ENCODE assay signal across 8 cellular contexts in the genomic region with DNA sequence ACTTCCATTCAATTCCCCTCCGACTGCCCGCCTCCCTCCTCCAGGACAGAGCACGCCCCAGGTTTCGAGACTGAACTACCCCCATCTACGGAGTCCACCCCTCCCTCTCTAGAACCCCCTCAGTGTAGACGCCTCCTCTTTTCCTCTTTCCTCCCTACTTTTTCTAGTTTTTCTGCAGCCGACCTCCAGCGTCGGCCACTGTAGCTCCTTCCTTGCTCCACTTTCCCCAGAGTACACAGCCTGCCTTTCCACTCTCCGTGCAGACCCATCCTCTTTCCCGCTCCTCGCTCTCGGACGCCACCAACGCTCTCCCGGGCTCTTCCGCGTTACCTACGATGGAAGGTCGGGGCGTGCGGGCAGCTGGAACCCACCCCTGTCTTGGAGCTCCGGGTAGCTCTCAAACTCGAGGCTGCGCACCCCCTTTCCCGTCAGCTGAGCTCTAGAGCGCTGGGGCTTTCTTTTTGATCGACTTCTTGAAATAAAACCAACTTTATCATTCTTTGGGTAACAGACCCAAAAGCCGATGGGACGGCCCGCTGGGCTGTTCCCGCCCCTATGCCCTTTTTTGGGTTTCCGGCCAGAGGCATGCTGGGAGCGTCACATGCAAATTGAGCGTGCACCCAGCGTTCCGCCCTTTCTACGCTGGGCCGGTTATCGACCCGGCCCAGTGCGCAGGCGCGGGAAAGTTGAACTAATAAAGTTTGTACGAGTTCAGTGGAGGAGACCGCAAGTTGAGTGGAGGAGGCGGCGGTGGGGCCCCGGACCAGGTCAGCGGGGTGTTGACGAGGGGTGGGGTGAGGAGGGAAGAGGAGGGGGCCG. TPM values are rescaled to one million over a fixed set of nuclear protein-coding genes. Genes with fewer than 3 reads are reported as not detected.
DNase-seq lines count a peak whose midpoint lies in the region; ATAC-seq, FAIRE-seq and TF ChIP-seq lines count a peak whose summit lies in the region.

A gene with protein sequence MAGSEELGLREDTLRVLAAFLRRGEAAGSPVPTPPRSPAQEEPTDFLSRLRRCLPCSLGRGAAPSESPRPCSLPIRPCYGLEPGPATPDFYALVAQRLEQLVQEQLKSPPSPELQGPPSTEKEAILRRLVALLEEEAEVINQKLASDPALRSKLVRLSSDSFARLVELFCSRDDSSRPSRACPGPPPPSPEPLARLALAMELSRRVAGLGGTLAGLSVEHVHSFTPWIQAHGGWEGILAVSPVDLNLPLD (plus strand): TSS at position 633 of the 819 bp plus-strand sequence. CDS start 760 bp downstream, outside the sequence.
A gene with protein sequence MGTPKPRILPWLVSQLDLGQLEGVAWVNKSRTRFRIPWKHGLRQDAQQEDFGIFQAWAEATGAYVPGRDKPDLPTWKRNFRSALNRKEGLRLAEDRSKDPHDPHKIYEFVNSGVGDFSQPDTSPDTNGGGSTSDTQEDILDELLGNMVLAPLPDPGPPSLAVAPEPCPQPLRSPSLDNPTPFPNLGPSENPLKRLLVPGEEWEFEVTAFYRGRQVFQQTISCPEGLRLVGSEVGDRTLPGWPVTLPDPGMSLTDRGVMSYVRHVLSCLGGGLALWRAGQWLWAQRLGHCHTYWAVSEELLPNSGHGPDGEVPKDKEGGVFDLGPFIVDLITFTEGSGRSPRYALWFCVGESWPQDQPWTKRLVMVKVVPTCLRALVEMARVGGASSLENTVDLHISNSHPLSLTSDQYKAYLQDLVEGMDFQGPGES (minus strand): TSS at position 557 of the 819 bp plus-strand sequence. CDS start 1,019 bp downstream, outside the sequence.

- peak within 1 kb of the TSS; percentile 94 for H3K4me2 ChIP-seq in astrocyte (ENCODE audit: low read length)

- TF ChIP-seq CTCF in astrocyte (IDR thresholded peaks at IDR 0.05; ENCODE audit: insufficient read depth, low read depth, low read length) (no peak), vagina (IDR thresholded peaks at IDR 0.05) (no peak)

- peaks cover 43% of the 10 kb centered on the region for H3K79me2 ChIP-seq in astrocyte (ENCODE audit: insufficient read depth, low read length)

- H3K4me3 Mint-ChIP-seq in astrocyte (ENCODE audit: unreplicated experiment): peak within 1 kb of the TSS; percentile 100

- H3K27ac ChIP-seq in astrocyte (ENCODE audit: low read depth, low read length): peak within 1 kb of the TSS; percentile 52
- H3K27ac ChIP-seq in right cardiac atrium (ENCODE audit: low read length): peak within 1 kb of the TSS; percentile 89
- H3K27ac ChIP-seq in vagina: peak within 1 kb of the TSS; percentile 89

- peaks cover 21% of the 10 kb centered on the region for H3K4me1 ChIP-seq in astrocyte (ENCODE audit: insufficient read depth, low read length)
- no peaks in the 10 kb centered on the region for H3K4me1 ChIP-seq in right cardiac atrium (ENCODE audit: control insufficient read depth, insufficient read depth, low read length)
- H3K4me1 ChIP-seq in vagina: peaks cover 22% of the 10 kb centered on the region

- H3K36me3 ChIP-seq in astrocyte (ENCODE audit: insufficient read depth, low read length): peaks cover 12% of the 10 kb centered on the region
- peaks cover 0 to 25% of the 10 kb centered on the region in 2 donors for H3K36me3 ChIP-seq in vagina

- H3K9me3 ChIP-seq in astrocyte (ENCODE audit: insufficient read depth, low read depth, low read length) (no peaks in the 10 kb centered on the region), right cardiac atrium (ENCODE audit: control insufficient read depth, low read length) (no peaks in the 10 kb centered on the region), vagina (no peaks in the 10 kb centered on the region)

- peaks cover 12% of the 10 kb centered on the region for H3K36me3 Mint-ChIP-seq in astrocyte (ENCODE audit: low read depth, unreplicated experiment)

- peak; percentile 97 for FAIRE-seq in GM18507 (lab: Jason Lieb, UNC)
- FAIRE-seq in astrocyte (lab: Jason Lieb, UNC): peak; percentile 54

- H3K27ac Mint-ChIP-seq in astrocyte (ENCODE audit: unreplicated experiment): peak within 1 kb of the TSS; percentile 98

- TF ChIP-seq POLR2A in vagina (IDR thresholded peaks at IDR 0.05): peak in 1 of 2 donors; percentile 85

- no peaks in the 10 kb centered on the region for H3K27me3 Mint-ChIP-seq in astrocyte (ENCODE audit: low read depth, unreplicated experiment)

- peak within 1 kb of the TSS; percentile 81 for H2AFZ ChIP-seq in astrocyte (ENCODE audit: low read depth, low read length)

- peaks cover 9% of the 10 kb centered on the region for H3K4me1 Mint-ChIP-seq in astrocyte (ENCODE audit: low read depth, unreplicated experiment)

- under 1% methylated on average over 52 of the region's 52 CpGs for WGBS in right cardiac atrium

- intact Hi-C loops in right cardiac atrium (cut with DNase I): loop anchor here in 1 of 4 donors (10.0 kb wide), 1 partner anchor 71 kb away; a partner anchor contains a TSS
- intact Hi-C loops in vagina (cut with DNase I): loop anchor here (10.0 kb wide), 1 partner anchor 171 kb away; a partner anchor contains a TSS

- peak within 1 kb of the TSS; percentile 94 for H3K4me3 ChIP-seq in astrocyte (ENCODE audit: insufficient read depth, low read depth, low read length)
- peak within 1 kb of the TSS; percentile 70 for H3K4me3 ChIP-seq in right cardiac atrium (ENCODE audit: low read length)
- H3K4me3 ChIP-seq in vagina: peak within 1 kb of the TSS; percentile 68 to 73

- ATAC-seq in HG02943 (IDR thresholded peaks at IDR 0.05; ENCODE audit: low read depth, unreplicated experiment) (peak; percentile 79), right cardiac atrium (peak; percentile 91 to 94)

- no peaks in the 10 kb centered on the region for H3K9me3 Mint-ChIP-seq in astrocyte (ENCODE audit: unreplicated experiment)

- DNase-seq in GM18507 (ENCODE audit: extremely low spot score, insufficient read length, low read depth) (peak; percentile 96), NCI-H2081 (lab: John Stamatoyannopoulos, UW) (peak; percentile 85 to 87), T-helper 9 cell (peak; percentile 100), astrocyte (ENCODE audit: low read depth) (peak; percentile 81), right cardiac atrium (peak; percentile 99), putamen (ENCODE audit: low spot score) (peak; percentile 94), vagina (ENCODE audit: extremely low spot score in 2 of 2) (peak; percentile 98)

- H4K20me1 ChIP-seq in astrocyte (ENCODE audit: insufficient read depth, low read length): peaks cover 19% of the 10 kb centered on the region

- H3K27me3 ChIP-seq in astrocyte (ENCODE audit: insufficient read depth, low read length) (no peaks in the 10 kb centered on the region), right cardiac atrium (ENCODE audit: control insufficient read depth, insufficient read depth) (no peaks in the 10 kb centered on the region), vagina (no peaks in the 10 kb centered on the region)

- peak within 1 kb of the TSS; percentile 92 for H3K9ac ChIP-seq in astrocyte (ENCODE audit: low read length)

RNA-seq across cellular contexts. Expression of the first gene that starts in this region (rescaled TPM):
- total RNA-seq in astrocyte: 26.6 and 31.5 TPM in 2 replicates
- total RNA-seq in right cardiac atrium: 10 to 100 TPM in 3 of 4 donors, 1 to 10 TPM in 1; 8.6 to 14.0 (median 12.4) TPM
- polyA plus RNA-seq in right cardiac atrium: 15.1 TPM
- 14.7 TPM for total RNA-seq in vagina

RNA-seq across cellular contexts. Expression of the second gene that starts in this region (rescaled TPM):
- total RNA-seq in astrocyte: 63.0 and 68.1 TPM in 2 replicates
- 10 to 100 TPM; 34.1 to 58.0 (median 40.7) TPM for total RNA-seq in right cardiac atrium
- polyA plus RNA-seq in right cardiac atrium: 39.6 TPM
- total RNA-seq in vagina: 59.4 TPM

Comparison
In these comparisons a context has a peak if more than half of its experiments do, and no peak if none do; other contexts are left out.
1. Peak in every context shown above with its lines: DNase-seq, ATAC-seq, H3K4me3 ChIP-seq and H3K27ac ChIP-seq.